Comparison of ENCODE assay signal across 7 cellular contexts in genomic region chr12:70365398-70365647, GRCh38. TPM values are rescaled to one million over a fixed set of nuclear protein-coding genes. Genes with fewer than 3 reads are reported as not detected.
A peak's percentile ranks its signal among the peaks of the same experiment; 100 is the strongest.
DNase-seq lines count a peak whose midpoint lies in the region; ATAC-seq, FAIRE-seq and TF ChIP-seq lines count a peak whose summit lies in the region.

No MANE protein-coding gene starts in this region.

- no peaks in the 10 kb centered on the region for H3K4me1 Mint-ChIP-seq in activated T-helper 17 cell treated with anti-CD3 and anti-CD28 coated beads, Interleukin-2, amount 50 U/mL, for 72 hours

- H3K9me3 Mint-ChIP-seq in activated T-helper 17 cell treated with anti-CD3 and anti-CD28 coated beads, Interleukin-2, amount 50 U/mL, for 72 hours: no peaks in the 10 kb centered on the region

- H3K4me3 Mint-ChIP-seq in activated T-helper 17 cell treated with anti-CD3 and anti-CD28 coated beads, Interleukin-2, amount 50 U/mL, for 72 hours: peak overlapping the region; percentile 64

- H3K9ac ChIP-seq in kidney (ENCODE audit: low read length in 2 of 2): peak overlapping the region in 1 of 2 donors; percentile 30
- H3K9ac ChIP-seq in subcutaneous abdominal adipose tissue (ENCODE audit: low read length in 5 of 5): peak overlapping the region in 3 of 5 donors; percentile 51 to 62 (median 51)

- peaks cover 0 to 7% of the 10 kb centered on the region in 2 donors for H3K4me1 ChIP-seq in kidney (ENCODE audit: control insufficient read depth in 1 of 2, insufficient read depth in 1 of 2, low read depth in 1 of 2, low read length in 2 of 2)
- H3K4me1 ChIP-seq in subcutaneous abdominal adipose tissue (ENCODE audit: control insufficient read depth in 5 of 5, insufficient read depth in 5 of 5, low read length in 5 of 5): peaks cover 3 to 25% (median 24%) of the 10 kb centered on the region in 5 donors

- intact Hi-C loops in kidney (cut with DNase I): no loop called here

- H3K27ac ChIP-seq in kidney (ENCODE audit: low read depth in 2 of 2, low read length in 2 of 2): no peak overlapping the region
- H3K27ac ChIP-seq in subcutaneous abdominal adipose tissue (ENCODE audit: low read depth, low read length): no peak overlapping the region

- ATAC-seq in HG03520 (IDR thresholded peaks at IDR 0.05; ENCODE audit: unreplicated experiment) (peak; percentile 6), HG03108 (IDR thresholded peaks at IDR 0.05; ENCODE audit: unreplicated experiment) (no peak)
- ATAC-seq in activated T-helper 17 cell treated with anti-CD3 and anti-CD28 coated beads, Interleukin-2, amount 50 U/mL, for 72 hours (replicated peaks): no peak

- H3K36me3 ChIP-seq in kidney (ENCODE audit: control insufficient read depth in 1 of 2, insufficient read depth in 2 of 2, low read length in 2 of 2): no peaks in the 10 kb centered on the region
- no peaks in the 10 kb centered on the region for H3K36me3 ChIP-seq in subcutaneous abdominal adipose tissue (ENCODE audit: control insufficient read depth in 5 of 5, insufficient read depth in 5 of 5, low read length in 5 of 5)

- peaks cover 16% of the 10 kb centered on the region for H3K27me3 Mint-ChIP-seq in activated T-helper 17 cell treated with anti-CD3 and anti-CD28 coated beads, Interleukin-2, amount 50 U/mL, for 72 hours

- no peaks in the 10 kb centered on the region for H3K36me3 Mint-ChIP-seq in activated T-helper 17 cell treated with anti-CD3 and anti-CD28 coated beads, Interleukin-2, amount 50 U/mL, for 72 hours (ENCODE audit: low read depth)

- H3K9me3 ChIP-seq in kidney (ENCODE audit: control insufficient read depth in 1 of 2, low read length in 2 of 2): no peaks in the 10 kb centered on the region
- H3K9me3 ChIP-seq in subcutaneous abdominal adipose tissue (ENCODE audit: control insufficient read depth in 5 of 5, low read length in 5 of 5): no peaks in the 10 kb centered on the region

- peaks cover 0 to 4% (median 0%) of the 10 kb centered on the region in 5 donors for H3K27me3 ChIP-seq in subcutaneous abdominal adipose tissue (ENCODE audit: control insufficient read depth in 5 of 5, insufficient read depth in 4 of 5, low read length in 5 of 5)

- H3K4me3 ChIP-seq in kidney (ENCODE audit: low read length in 2 of 2) (peak overlapping the region; percentile 61 to 67), subcutaneous abdominal adipose tissue (ENCODE audit: low read depth in 1 of 5, low read length in 5 of 5) (peak overlapping the region; percentile 66 to 89 (median 85))

- no peak overlapping the region for H3K27ac Mint-ChIP-seq in activated T-helper 17 cell treated with anti-CD3 and anti-CD28 coated beads, Interleukin-2, amount 50 U/mL, for 72 hours

- no peak for FAIRE-seq in kidney (lab: Jason Lieb, UNC)

- DNase-seq in kidney (no peak), NCI-H128 (lab: John Stamatoyannopoulos, UW; ENCODE audit: unreplicated experiment) (no peak), pons (ENCODE audit: low spot score) (no peak)

- TF ChIP-seq CTCF in kidney (IDR thresholded peaks at IDR 0.05; ENCODE audit: borderline replicate concordance, extremely low read depth, insufficient read depth): no peak

RNA-seq across cellular contexts. Expression of gene KCNMB4, which starts 0.8 kb away (rescaled TPM):
- 1 to 10 TPM; 1.2 to 1.3 TPM for total RNA-seq in activated T-helper 17 cell treated with anti-CD3 and anti-CD28 coated beads, Interleukin-2, amount 50 U/mL, for 72 hours
- 3.9 TPM for total RNA-seq in kidney
- polyA plus RNA-seq in kidney (ENCODE audit: insufficient read depth, low read depth, low replicate concordance): 5.6 TPM
